10 cellular contexts compared by ENCODE assay signal in the genomic region with DNA sequence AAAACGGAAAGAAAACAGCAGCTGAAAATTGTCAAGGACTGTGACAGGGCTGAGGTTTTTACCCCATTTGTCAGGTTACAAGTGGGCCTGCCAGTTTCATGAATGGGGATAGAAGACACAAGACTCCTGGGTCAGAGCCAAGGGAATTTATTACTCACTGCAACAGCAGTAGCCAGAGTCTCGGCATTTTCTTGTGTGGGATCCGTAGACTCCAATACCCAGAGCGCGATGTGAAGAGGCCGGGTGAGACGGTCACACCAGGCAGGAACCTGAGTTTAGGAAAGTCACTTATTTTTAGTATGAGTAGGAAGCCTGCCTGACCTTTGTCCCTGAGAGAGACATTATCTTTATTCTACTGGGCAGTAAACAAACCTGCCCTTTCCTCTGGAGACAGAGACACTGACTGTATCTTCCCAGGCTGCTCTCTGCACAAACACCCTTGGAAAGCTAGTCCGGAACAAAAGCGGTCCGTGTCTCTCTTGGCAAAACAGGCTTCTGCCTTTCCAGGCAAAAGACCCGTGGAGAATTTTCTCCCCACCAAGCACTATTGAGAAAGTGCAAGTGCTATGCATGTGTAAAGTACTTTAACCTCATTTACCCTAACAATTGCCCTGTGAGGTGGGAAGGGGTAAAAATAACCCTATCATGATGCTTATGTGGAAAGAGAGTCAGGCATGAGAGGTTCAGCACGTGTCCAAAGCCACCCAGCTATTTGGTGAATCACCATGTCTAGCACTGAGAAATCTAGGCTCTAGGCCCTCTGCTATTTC.
DNase-seq lines count a peak whose midpoint lies in the region; ATAC-seq and TF ChIP-seq lines count a peak whose summit lies in the region.
"Had no signal": no experiment of that assay in that cellular context is flagged by ENCODE, and none has a peak within 500 bp of the region (broad histone marks: within the 10 kb centered on the region; RNA-seq: fewer than 3 reads in every experiment).

No MANE protein-coding gene starts in this region.

- no peak overlapping the region for H3K4me3 ChIP-seq in astrocyte of the spinal cord (ENCODE audit: low read depth, low read length)
- H3K4me3 ChIP-seq in skeletal muscle cell (ENCODE audit: low read depth, low read length): no peak overlapping the region

- in situ Hi-C loops in astrocyte of the spinal cord (cut with HindIII; ENCODE audit: low sequenced_read_pairs): no loop called here

- DNase-seq in ELR (ENCODE audit: low read depth) (peak; percentile 58), astrocyte of the spinal cord (ENCODE audit: low read depth, low spot score) (peak; percentile 86), iris pigment epithelial cell (ENCODE audit: low read depth) (peak; percentile 97), skeletal muscle cell (ENCODE audit: low read depth) (peak; percentile 65), NCI-H446 (lab: John Stamatoyannopoulos, UW) (no peak), NCI-H69 (lab: John Stamatoyannopoulos, UW) (no peak), iPS-NIHi7 (ENCODE audit: extremely low spot score) (no peak)
- DNase-seq: NCI-H82, nucleus accumbens had no signal

- ATAC-seq in HG02885 (IDR thresholded peaks at IDR 0.05; ENCODE audit: poor library complexity, unreplicated experiment): no peak

- no peak for TF ChIP-seq CTCF in astrocyte of the spinal cord (IDR thresholded peaks at IDR 0.05; ENCODE audit: low read depth, low read length)

Comparison
In these comparisons a context has a peak if more than half of its experiments do, and no peak if none do; other contexts are left out.
1. DNase-seq: peak in ELR (single experiment), astrocyte of the spinal cord (single experiment), iris pigment epithelial cell (single experiment) and skeletal muscle cell (single experiment); none in NCI-H446 (0 of 2), NCI-H69 (single experiment) and iPS-NIHi7 (single experiment).